Comparison of ENCODE assay signal across 8 cellular contexts in the genomic region with DNA sequence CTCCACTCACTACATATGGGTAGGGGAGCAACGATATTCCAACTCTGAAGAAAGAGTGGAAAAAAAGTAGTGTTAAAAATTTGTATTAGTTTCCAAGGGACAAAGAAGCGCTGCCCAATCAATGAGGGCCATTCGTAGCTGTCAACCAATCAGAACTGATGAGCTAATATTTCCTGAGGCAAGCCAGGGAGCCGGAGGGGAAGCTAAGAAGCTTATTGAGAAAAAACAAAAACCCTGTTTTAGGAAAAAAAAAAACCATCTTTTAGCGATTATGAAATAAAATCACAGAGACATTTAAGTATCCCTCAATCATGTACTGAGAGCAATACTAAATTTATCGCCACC. TPM values are rescaled to one million over a fixed set of nuclear protein-coding genes. Genes with fewer than 3 reads are reported as not detected.
DNase-seq lines count a peak whose midpoint lies in the region; ATAC-seq and TF ChIP-seq lines count a peak whose summit lies in the region.

No MANE protein-coding gene starts in this region.

- H3K27ac ChIP-seq in KMS-11, result peak overlapping the region; percentile 87
- H3K27ac ChIP-seq in OCI-LY3 (ENCODE audit: low read length), result peak overlapping the region; percentile 99
- H3K27ac ChIP-seq in angular gyrus (ENCODE audit: low read depth, low read length), result peak overlapping the region; percentile 91
- peak overlapping the region; percentile 97 for H3K27ac ChIP-seq in left ventricle myocardium inferior (replicated peaks)
- peak overlapping the region; percentile 97 for H3K27ac ChIP-seq in parathyroid adenoma

- H3K9ac ChIP-seq in KMS-11, result peak overlapping the region; percentile 70
- H3K9ac ChIP-seq in OCI-LY3 (ENCODE audit: low read length), result peak overlapping the region; percentile 91
- no peak overlapping the region for H3K9ac ChIP-seq in parathyroid adenoma

- H3K9me3 ChIP-seq in OCI-LY3 (ENCODE audit: insufficient read depth, low read length) (peaks cover 6% of the 10 kb centered on the region; the same call in 1 of the 2 replicates), left ventricle myocardium inferior (replicated peaks) (no peaks in the 10 kb centered on the region), parathyroid adenoma (ENCODE audit: control insufficient read depth, low read length) (no peaks in the 10 kb centered on the region)

- H2AFZ ChIP-seq in KMS-11 (ENCODE audit: low read depth) (no peak overlapping the region), OCI-LY3 (ENCODE audit: low read depth, low read length) (no peak overlapping the region), parathyroid adenoma (peak overlapping the region; percentile 85)

- no peak overlapping the region for H3K4me3 ChIP-seq in KMS-11 (IDR thresholded peaks at IDR 0.05; ENCODE audit: insufficient read depth, low read depth, low read length)
- H3K4me3 ChIP-seq in OCI-LY3 (ENCODE audit: low read length), result peak overlapping the region; percentile 84
- peak overlapping the region; percentile 74 for H3K4me3 ChIP-seq in left ventricle myocardium inferior
- H3K4me3 ChIP-seq in parathyroid adenoma (ENCODE audit: low read depth, low read length), result peak overlapping the region; percentile 96

- H4K20me1 ChIP-seq in KMS-11 (ENCODE audit: insufficient read depth), result no peaks in the 10 kb centered on the region
- H4K20me1 ChIP-seq in OCI-LY3 (ENCODE audit: insufficient read depth, low read length), result no peaks in the 10 kb centered on the region

- intact Hi-C loops in left ventricle myocardium inferior (cut with micrococcal nuclease), result no loop called here

- H3K4me1 ChIP-seq in KMS-11 (ENCODE audit: low read depth, poor library complexity, severe bottlenecking) (peaks cover 18% of the 10 kb centered on the region), OCI-LY3 (ENCODE audit: low read length) (peaks cover 21% of the 10 kb centered on the region), left ventricle myocardium inferior (peaks cover 53% of the 10 kb centered on the region), parathyroid adenoma (peaks cover 8% of the 10 kb centered on the region)

- H3K4me2 ChIP-seq in KMS-11 (peak overlapping the region; percentile 53; the same call in 1 of the 2 replicates), OCI-LY3 (ENCODE audit: low read length) (peak overlapping the region; percentile 85), parathyroid adenoma (ENCODE audit: low read length) (peak overlapping the region; percentile 82)

- H3K27me3 ChIP-seq in KMS-11 (ENCODE audit: insufficient read depth, low read depth) (no peaks in the 10 kb centered on the region), OCI-LY3 (ENCODE audit: low read depth, low read length) (no peaks in the 10 kb centered on the region), left ventricle myocardium inferior (ENCODE audit: low read depth) (no peaks in the 10 kb centered on the region), parathyroid adenoma (ENCODE audit: control insufficient read depth, insufficient read depth, low read length) (no peaks in the 10 kb centered on the region)

- H3K36me3 ChIP-seq in KMS-11 (ENCODE audit: insufficient read depth) (no peaks in the 10 kb centered on the region), OCI-LY3 (replicated peaks; ENCODE audit: low read depth, low read length) (no peaks in the 10 kb centered on the region), left ventricle myocardium inferior (no peaks in the 10 kb centered on the region), parathyroid adenoma (ENCODE audit: control insufficient read depth, insufficient read depth, low read length) (no peaks in the 10 kb centered on the region)

- no peak for ATAC-seq in HG03280 (IDR thresholded peaks at IDR 0.05; ENCODE audit: unreplicated experiment)

- TF ChIP-seq CTCF in KMS-11 (conservative IDR thresholded peaks at IDR 0.05; ENCODE audit: low read depth, low read length) (no peak), OCI-LY3 (IDR thresholded peaks at IDR 0.05; ENCODE audit: low read depth, low read length) (no peak), left ventricle myocardium inferior (IDR thresholded peaks at IDR 0.05; ENCODE audit: borderline replicate concordance) (no peak), parathyroid adenoma (IDR thresholded peaks at IDR 0.05) (no peak)

- H3K79me2 ChIP-seq in KMS-11 (ENCODE audit: insufficient read depth, low read depth) (no peaks in the 10 kb centered on the region), OCI-LY3 (ENCODE audit: low read length) (no peaks in the 10 kb centered on the region), parathyroid adenoma (no peaks in the 10 kb centered on the region)

- DNase-seq in EL (peak; percentile 85), left ventricle myocardium inferior (no peak), epidermal melanocyte (ENCODE audit: insufficient read length, low spot score) (no peak)

RNA-seq across cellular contexts. Expression of a gene that starts 59.5 kb away (rescaled TPM):
- total RNA-seq in left ventricle myocardium inferior, result 2.2 TPM
